Comparison of ENCODE assay signal across 8 cellular contexts in the genomic region with DNA sequence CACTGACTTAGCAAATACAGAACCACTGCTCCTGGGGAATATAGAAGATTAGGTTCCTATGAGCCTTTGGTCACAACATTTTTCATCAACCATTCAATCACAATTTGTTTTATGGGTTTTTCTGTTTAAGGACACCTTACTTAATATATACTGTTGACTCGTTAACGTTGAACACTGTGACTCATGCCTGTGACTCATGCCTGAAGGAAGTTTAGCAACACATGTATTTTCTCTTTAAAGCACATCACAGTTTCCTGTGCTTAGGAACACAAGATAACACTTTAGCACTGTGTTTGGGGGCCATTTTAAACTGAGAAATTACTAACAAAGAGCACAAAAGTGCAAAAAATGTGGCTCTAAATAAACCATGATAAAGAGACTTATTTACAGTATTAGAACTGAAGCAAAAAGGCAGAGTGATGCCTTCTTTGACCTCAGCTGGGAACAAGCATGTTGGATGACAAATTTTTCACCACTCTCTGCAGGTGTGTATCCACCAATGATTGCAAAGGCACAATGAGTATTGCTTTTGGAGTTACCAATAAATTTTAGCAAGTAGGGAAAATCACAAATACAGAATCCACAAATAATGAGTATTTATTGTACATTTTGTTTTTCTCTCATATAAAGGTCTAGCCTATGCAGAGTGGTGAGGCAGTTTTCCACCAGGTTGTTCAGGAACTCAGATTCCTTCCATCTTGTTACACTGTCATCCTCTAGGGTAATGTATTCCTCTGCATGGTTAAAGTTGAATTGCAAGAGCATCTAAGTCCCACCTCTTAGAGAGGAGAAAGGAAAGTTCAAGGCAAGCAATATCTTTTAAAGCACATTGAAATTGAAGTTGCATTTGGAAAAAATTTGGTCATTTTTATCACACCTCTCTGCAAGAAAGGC. TPM values are rescaled to one million over a fixed set of nuclear protein-coding genes. Genes with fewer than 3 reads are reported as not detected.
DNase-seq lines count a peak whose midpoint lies in the region; ATAC-seq and TF ChIP-seq lines count a peak whose summit lies in the region.

No MANE protein-coding gene starts in this region.

- peak; percentile 70 for DNase-seq in GM04503 (ENCODE audit: low read depth)
- peak; percentile 70 for DNase-seq in kidney glomerular epithelial cell (lab: John Stamatoyannopoulos, UW)
- peak; percentile 17 to 67 for DNase-seq in stimulated activated effector memory CD8-positive, alpha-beta T cell treated with anti-CD3 and anti-CD28 coated beads, Interleukin-12 subunit alpha, Interleukin-12 subunit beta, amount 100 ng/mL, for 72 hours (ENCODE audit: low spot score in 2 of 2)
- DNase-seq in NCI-H1930 (lab: John Stamatoyannopoulos, UW): no peak

- H3K4me3 Mint-ChIP-seq in activated naive CD4-positive, alpha-beta T cell treated with anti-CD3 and anti-CD28 coated beads, Interleukin-2, amount 50 U/mL, for 24 hours: peak overlapping the region; percentile 51
- peak overlapping the region; percentile 34 for H3K4me3 Mint-ChIP-seq in stimulated activated effector memory CD8-positive, alpha-beta T cell treated with anti-CD3 and anti-CD28 coated beads, Interleukin-12 subunit alpha, Interleukin-12 subunit beta, amount 100 ng/mL, for 72 hours

- H3K27me3 Mint-ChIP-seq in activated naive CD4-positive, alpha-beta T cell treated with anti-CD3 and anti-CD28 coated beads, Interleukin-2, amount 50 U/mL, for 24 hours: no peaks in the 10 kb centered on the region

- peak; percentile 100 for ATAC-seq in stimulated activated effector memory CD8-positive, alpha-beta T cell treated with anti-CD3 and anti-CD28 coated beads, Interleukin-12 subunit alpha, Interleukin-12 subunit beta, amount 100 ng/mL, for 72 hours
- ATAC-seq in GM19023 (IDR thresholded peaks at IDR 0.05; ENCODE audit: unreplicated experiment) (no peak), GM19452 (IDR thresholded peaks at IDR 0.05; ENCODE audit: unreplicated experiment) (no peak)

- H3K27ac Mint-ChIP-seq in activated naive CD4-positive, alpha-beta T cell treated with anti-CD3 and anti-CD28 coated beads, Interleukin-2, amount 50 U/mL, for 24 hours: peak overlapping the region; percentile 78
- H3K27ac Mint-ChIP-seq in stimulated activated effector memory CD8-positive, alpha-beta T cell treated with anti-CD3 and anti-CD28 coated beads, Interleukin-12 subunit alpha, Interleukin-12 subunit beta, amount 100 ng/mL, for 72 hours: peak overlapping the region; percentile 75

- peaks cover 27% of the 10 kb centered on the region for H3K4me1 Mint-ChIP-seq in activated naive CD4-positive, alpha-beta T cell treated with anti-CD3 and anti-CD28 coated beads, Interleukin-2, amount 50 U/mL, for 24 hours
- H3K4me1 Mint-ChIP-seq in stimulated activated effector memory CD8-positive, alpha-beta T cell treated with anti-CD3 and anti-CD28 coated beads, Interleukin-12 subunit alpha, Interleukin-12 subunit beta, amount 100 ng/mL, for 72 hours: peaks cover 25% of the 10 kb centered on the region

- H3K36me3 Mint-ChIP-seq in activated naive CD4-positive, alpha-beta T cell treated with anti-CD3 and anti-CD28 coated beads, Interleukin-2, amount 50 U/mL, for 24 hours: no peaks in the 10 kb centered on the region
- no peaks in the 10 kb centered on the region for H3K36me3 Mint-ChIP-seq in stimulated activated effector memory CD8-positive, alpha-beta T cell treated with anti-CD3 and anti-CD28 coated beads, Interleukin-12 subunit alpha, Interleukin-12 subunit beta, amount 100 ng/mL, for 72 hours

- H3K9me3 Mint-ChIP-seq in activated naive CD4-positive, alpha-beta T cell treated with anti-CD3 and anti-CD28 coated beads, Interleukin-2, amount 50 U/mL, for 24 hours: no peaks in the 10 kb centered on the region
- H3K9me3 Mint-ChIP-seq in stimulated activated effector memory CD8-positive, alpha-beta T cell treated with anti-CD3 and anti-CD28 coated beads, Interleukin-12 subunit alpha, Interleukin-12 subunit beta, amount 100 ng/mL, for 72 hours: no peaks in the 10 kb centered on the region

TF ChIP-seq in PFSK-1, 5 proteins besides CTCF, POLR2A, EP300 and RAD21:
- no peak for TF ChIP-seq FOXP2 (optimal IDR thresholded peaks at IDR 0.05; ENCODE audit: borderline replicate concordance, extremely low read depth, extremely low read length, insufficient read depth)
- no peak for TF ChIP-seq POLR2AphosphoS5 (IDR thresholded peaks at IDR 0.05; ENCODE audit: low read depth, low read length)
- TF ChIP-seq TAF1 (IDR thresholded peaks at IDR 0.05; ENCODE audit: borderline replicate concordance, insufficient read depth, low read length): peak; percentile 16; the same call in 1 of the 2 replicates
- TF ChIP-seq, protein P1, sequence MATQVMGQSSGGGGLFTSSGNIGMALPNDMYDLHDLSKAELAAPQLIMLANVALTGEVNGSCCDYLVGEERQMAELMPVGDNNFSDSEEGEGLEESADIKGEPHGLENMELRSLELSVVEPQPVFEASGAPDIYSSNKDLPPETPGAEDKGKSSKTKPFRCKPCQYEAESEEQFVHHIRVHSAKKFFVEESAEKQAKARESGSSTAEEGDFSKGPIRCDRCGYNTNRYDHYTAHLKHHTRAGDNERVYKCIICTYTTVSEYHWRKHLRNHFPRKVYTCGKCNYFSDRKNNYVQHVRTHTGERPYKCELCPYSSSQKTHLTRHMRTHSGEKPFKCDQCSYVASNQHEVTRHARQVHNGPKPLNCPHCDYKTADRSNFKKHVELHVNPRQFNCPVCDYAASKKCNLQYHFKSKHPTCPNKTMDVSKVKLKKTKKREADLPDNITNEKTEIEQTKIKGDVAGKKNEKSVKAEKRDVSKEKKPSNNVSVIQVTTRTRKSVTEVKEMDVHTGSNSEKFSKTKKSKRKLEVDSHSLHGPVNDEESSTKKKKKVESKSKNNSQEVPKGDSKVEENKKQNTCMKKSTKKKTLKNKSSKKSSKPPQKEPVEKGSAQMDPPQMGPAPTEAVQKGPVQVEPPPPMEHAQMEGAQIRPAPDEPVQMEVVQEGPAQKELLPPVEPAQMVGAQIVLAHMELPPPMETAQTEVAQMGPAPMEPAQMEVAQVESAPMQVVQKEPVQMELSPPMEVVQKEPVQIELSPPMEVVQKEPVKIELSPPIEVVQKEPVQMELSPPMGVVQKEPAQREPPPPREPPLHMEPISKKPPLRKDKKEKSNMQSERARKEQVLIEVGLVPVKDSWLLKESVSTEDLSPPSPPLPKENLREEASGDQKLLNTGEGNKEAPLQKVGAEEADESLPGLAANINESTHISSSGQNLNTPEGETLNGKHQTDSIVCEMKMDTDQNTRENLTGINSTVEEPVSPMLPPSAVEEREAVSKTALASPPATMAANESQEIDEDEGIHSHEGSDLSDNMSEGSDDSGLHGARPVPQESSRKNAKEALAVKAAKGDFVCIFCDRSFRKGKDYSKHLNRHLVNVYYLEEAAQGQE (IDR thresholded peaks at IDR 0.05; ENCODE audit: insufficient read depth in 1 of 2, low read depth in 2 of 2, low read length in 2 of 2): no peak
- TF ChIP-seq SIN3A (IDR thresholded peaks at IDR 0.05; ENCODE audit: borderline replicate concordance, insufficient read depth, low read length): peak; percentile 63; the same call in 1 of the 2 replicates

RNA-seq across cellular contexts. Expression of a gene that starts 7.3 kb away (rescaled TPM):
- 10.7 TPM for polyA plus RNA-seq in PFSK-1 (2012; ENCODE audit: insufficient read length, low read depth)

RNA-seq across cellular contexts. Expression of a gene that starts 21.5 kb away (rescaled TPM):
- polyA plus RNA-seq in PFSK-1 (2012; ENCODE audit: insufficient read length, low read depth): 12.3 TPM

Comparison
In these comparisons a context has a peak if more than half of its experiments do, and no peak if none do; other contexts are left out.
1. DNase-seq: peak in GM04503 (single experiment), kidney glomerular epithelial cell (single experiment) and stimulated activated effector memory CD8-positive, alpha-beta T cell treated with anti-CD3 and anti-CD28 coated beads, Interleukin-12 subunit alpha, Interleukin-12 subunit beta, amount 100 ng/mL, for 72 hours (2 of 2); none in NCI-H1930 (0 of 2).